23 cellular contexts compared by ENCODE assay signal in genomic region chr19:13066933-13067831, GRCh38. TPM values are rescaled to one million over a fixed set of nuclear protein-coding genes. Genes with fewer than 3 reads are reported as not detected.
DNase-seq lines count a peak whose midpoint lies in the region; ATAC-seq and TF ChIP-seq lines count a peak whose summit lies in the region.
"Had no signal": no experiment of that assay in that cellular context is flagged by ENCODE, and none has a peak within 500 bp of the region (broad histone marks: within the 10 kb centered on the region; RNA-seq: fewer than 3 reads in every experiment).

No MANE protein-coding gene starts in this region.

- peak overlapping the region; percentile 78 for H3K27ac Mint-ChIP-seq in neural progenitor cell
- H3K27ac Mint-ChIP-seq in activated CD8-positive, alpha-beta memory T cell treated with anti-CD3 and anti-CD28 coated beads, Interleukin-2, amount 10 ng/mL, durations not matched to agents 7 days and 5 days, result no peak overlapping the region
- H3K27ac Mint-ChIP-seq: activated T-helper 17 cell treated with anti-CD3 and anti-CD28 coated beads, Interleukin-2, amount 50 U/mL, for 72 hours; B cell had no signal

- H3K36me3 ChIP-seq in neural progenitor cell (no peaks in the 10 kb centered on the region), tibial artery (no peaks in the 10 kb centered on the region)
- H3K36me3 ChIP-seq: cardiac muscle cell had no signal

- no peaks in the 10 kb centered on the region for H3K79me2 ChIP-seq in neural progenitor cell (ENCODE audit: low read depth)

- CTCF ChIA-PET in activated CD8-positive, alpha-beta memory T cell treated with anti-CD3 and anti-CD28 coated beads, Interleukin-2, amount 10 ng/mL, durations not matched to agents 7 days and 5 days (lab: Charles Lee), result interaction anchor here (1.4 to 1.8 kb wide), 3 partner anchors 82 to 102 kb away, joined by 3 to 6 read pairs (median 4); no protein-coding TSS in a partner anchor

- H3K9me3 ChIP-seq in neural progenitor cell (ENCODE audit: low read depth) (no peaks in the 10 kb centered on the region), tibial artery (no peaks in the 10 kb centered on the region)
- H3K9me3 ChIP-seq: Caco-2, lower lobe of right lung, testis had no signal

- H3K9ac ChIP-seq in neural progenitor cell, result no peak overlapping the region
- H3K9ac ChIP-seq: parathyroid adenoma had no signal

- H3K4me2 ChIP-seq in neural progenitor cell, result no peak overlapping the region
- H3K4me2 ChIP-seq: smooth muscle cell had no signal

- H3K4me3 ChIP-seq in dorsolateral prefrontal cortex (peak overlapping the region in 12 of 59 donors; percentile 0 to 36 (median 18)), neural progenitor cell (no peak overlapping the region), tibial artery (no peak overlapping the region)
- H3K4me3 ChIP-seq: cardiac muscle cell, lower lobe of right lung, smooth muscle cell, testis had no signal

- H3K27me3 ChIP-seq in dorsolateral prefrontal cortex (no peaks in the 10 kb centered on the region), neural progenitor cell (peaks cover 48% of the 10 kb centered on the region), tibial artery (no peaks in the 10 kb centered on the region)
- H3K27me3 ChIP-seq: testis had no signal

- H3K36me3 Mint-ChIP-seq in neural progenitor cell, result no peaks in the 10 kb centered on the region
- no peaks in the 10 kb centered on the region for H3K36me3 Mint-ChIP-seq in activated CD8-positive, alpha-beta memory T cell treated with anti-CD3 and anti-CD28 coated beads, Interleukin-2, amount 10 ng/mL, durations not matched to agents 7 days and 5 days
- H3K36me3 Mint-ChIP-seq: naive thymus-derived CD4-positive, alpha-beta T cell had no signal

- no peak for TF ChIP-seq CTCF in VCaP (conservative IDR thresholded peaks at IDR 0.05)
- no peak for TF ChIP-seq CTCF in dorsolateral prefrontal cortex (IDR thresholded peaks at IDR 0.05 in 54 of 56, conservative IDR thresholded peaks at IDR 0.05 in 2 of 56; ENCODE audit: low read depth in 1 of 56, partially characterized antibody in 56 of 56)
- no peak for TF ChIP-seq CTCF in neural progenitor cell (IDR thresholded peaks at IDR 0.05)
- no peak for TF ChIP-seq CTCF in tibial artery (IDR thresholded peaks at IDR 0.05)

- no peak for ATAC-seq in activated CD8-positive, alpha-beta memory T cell treated with anti-CD3 and anti-CD28 coated beads, Interleukin-2, amount 10 ng/mL, durations not matched to agents 7 days and 5 days
- ATAC-seq in GM18517 (IDR thresholded peaks at IDR 0.05; ENCODE audit: unreplicated experiment), result no peak
- no peak for ATAC-seq in activated CD4-positive, CD25-positive, alpha-beta regulatory T cell treated with anti-CD3 and anti-CD28 coated beads, Interleukin-2, amount 50 U/mL, for 24 hours
- ATAC-seq: activated T-helper 17 cell treated with anti-CD3 and anti-CD28 coated beads, Interleukin-2, amount 50 U/mL, for 72 hours; lower lobe of right lung; naive thymus-derived CD4-positive, alpha-beta T cell had no signal

- intact Hi-C loops in dorsolateral prefrontal cortex (cut with DNase I) (no loop called here), tibial artery (cut with DNase I; ENCODE audit: low total_unique reads) (no loop called here)

- H3K4me3 Mint-ChIP-seq in neural progenitor cell, result no peak overlapping the region
- no peak overlapping the region for H3K4me3 Mint-ChIP-seq in activated CD8-positive, alpha-beta memory T cell treated with anti-CD3 and anti-CD28 coated beads, Interleukin-2, amount 10 ng/mL, durations not matched to agents 7 days and 5 days
- H3K4me3 Mint-ChIP-seq: activated T-helper 17 cell treated with anti-CD3 and anti-CD28 coated beads, Interleukin-2, amount 50 U/mL, for 72 hours; B cell; naive thymus-derived CD4-positive, alpha-beta T cell had no signal

- no peaks in the 10 kb centered on the region for H3F3A ChIP-seq in neural progenitor cell (ENCODE audit: low read depth)

- DNase-seq in dorsolateral prefrontal cortex (no peak), neural progenitor cell (ENCODE audit: low spot score) (no peak), tibial artery (no peak)
- no peak for DNase-seq in activated CD8-positive, alpha-beta memory T cell treated with anti-CD3 and anti-CD28 coated beads, Interleukin-2, amount 10 ng/mL, durations not matched to agents 7 days and 5 days
- DNase-seq: EL; Karpas-422; lower lobe of right lung; naive thymus-derived CD4-positive, alpha-beta T cell; NCI-H1092; NCI-H2029; RPMI8226; stimulated activated CD4-positive, alpha-beta T cell treated with anti-CD3 and anti-CD28 coated beads, Interleukin-4, amount 100 ng/mL, for 4 hours; T1000 had no signal

- peaks cover 12% of the 10 kb centered on the region for H3K4me1 ChIP-seq in neural progenitor cell
- H3K4me1 ChIP-seq in tibial artery, result peaks cover 37 to 100% (median 93%) of the 10 kb centered on the region in 4 donors
- H3K4me1 ChIP-seq: parathyroid adenoma had no signal

- no peak overlapping the region for H2AFZ ChIP-seq in neural progenitor cell (replicated peaks)
- H2AFZ ChIP-seq: parathyroid adenoma had no signal

- peaks cover 45% of the 10 kb centered on the region for H3K27me3 Mint-ChIP-seq in neural progenitor cell (ENCODE audit: insufficient read depth, low read depth)
- peaks cover 14% of the 10 kb centered on the region for H3K27me3 Mint-ChIP-seq in activated CD8-positive, alpha-beta memory T cell treated with anti-CD3 and anti-CD28 coated beads, Interleukin-2, amount 10 ng/mL, durations not matched to agents 7 days and 5 days

- H4K20me1 ChIP-seq in neural progenitor cell (ENCODE audit: low read depth), result no peaks in the 10 kb centered on the region

- no peaks in the 10 kb centered on the region for H3K9me3 Mint-ChIP-seq in neural progenitor cell
- no peaks in the 10 kb centered on the region for H3K9me3 Mint-ChIP-seq in activated CD8-positive, alpha-beta memory T cell treated with anti-CD3 and anti-CD28 coated beads, Interleukin-2, amount 10 ng/mL, durations not matched to agents 7 days and 5 days (ENCODE audit: low read depth)
- H3K9me3 Mint-ChIP-seq: activated T-helper 17 cell treated with anti-CD3 and anti-CD28 coated beads, Interleukin-2, amount 50 U/mL, for 72 hours; naive thymus-derived CD4-positive, alpha-beta T cell had no signal

- H3K4me1 Mint-ChIP-seq in neural progenitor cell, result peaks cover 7% of the 10 kb centered on the region
- no peaks in the 10 kb centered on the region for H3K4me1 Mint-ChIP-seq in activated CD8-positive, alpha-beta memory T cell treated with anti-CD3 and anti-CD28 coated beads, Interleukin-2, amount 10 ng/mL, durations not matched to agents 7 days and 5 days
- H3K4me1 Mint-ChIP-seq: activated T-helper 17 cell treated with anti-CD3 and anti-CD28 coated beads, Interleukin-2, amount 50 U/mL, for 72 hours; B cell had no signal

- peak overlapping the region; percentile 20; the same call in 1 of the 2 replicates for H3K27ac ChIP-seq in VCaP
- peak overlapping the region; percentile 79 to 100 (median 99) for H3K27ac ChIP-seq in dorsolateral prefrontal cortex
- no peak overlapping the region for H3K27ac ChIP-seq in neural progenitor cell
- peak overlapping the region; percentile 92 to 99 for H3K27ac ChIP-seq in tibial artery
- H3K27ac ChIP-seq: cardiac muscle cell, lower lobe of right lung, parathyroid adenoma, testis had no signal

RNA-seq across cellular contexts. Expression of gene LYL1, which starts 35.5 kb away (rescaled TPM):
- total RNA-seq in dorsolateral prefrontal cortex (10 to 100 TPM in 2 of 120 experiments, 1 to 10 TPM in 118; 1.0 to 11.8 (median 4.5) TPM), neural progenitor cell (ENCODE audit: low replicate concordance) (0.88 and 2.2 TPM in 2 replicates)
- under 1 TPM; 0.49 to 0.64 TPM for total RNA-seq in activated CD8-positive, alpha-beta memory T cell treated with anti-CD3 and anti-CD28 coated beads, Interleukin-2, amount 10 ng/mL, durations not matched to agents 7 days and 5 days

RNA-seq across cellular contexts. Expression of gene TRMT1, which starts 49.4 kb away (rescaled TPM):
- total RNA-seq in dorsolateral prefrontal cortex (10 to 100 TPM; 30.6 to 70.9 (median 40.8) TPM), neural progenitor cell (ENCODE audit: low replicate concordance) (30.2 and 49.0 TPM in 2 replicates)
- 10 to 100 TPM; 43.2 to 50.2 TPM for total RNA-seq in activated CD8-positive, alpha-beta memory T cell treated with anti-CD3 and anti-CD28 coated beads, Interleukin-2, amount 10 ng/mL, durations not matched to agents 7 days and 5 days

RNA-seq across cellular contexts. Expression of gene NACC1, which starts 50.9 kb away (rescaled TPM):
- total RNA-seq in dorsolateral prefrontal cortex (100 to 1,000 TPM in 5 of 120 experiments, 10 to 100 TPM in 115; 54.8 to 122 (median 79.3) TPM), neural progenitor cell (ENCODE audit: low replicate concordance) (34.7 and 108 TPM in 2 replicates)
- 10 to 100 TPM; 82.2 to 96.0 TPM for total RNA-seq in activated CD8-positive, alpha-beta memory T cell treated with anti-CD3 and anti-CD28 coated beads, Interleukin-2, amount 10 ng/mL, durations not matched to agents 7 days and 5 days
